1 cellular context compared by ENCODE assay signal in genomic region chr3:48896991-48897390, GRCh38.
TF ChIP-seq lines count a peak whose summit lies in the region.

No MANE protein-coding gene starts in this region.

TF ChIP-seq in GM12878, 131 proteins besides CTCF, POLR2A, EP300 and RAD21:
- TF ChIP-seq SIN3A (IDR thresholded peaks at IDR 0.05; ENCODE audit: low read depth, low read length) (no peak), SMARCA5 (IDR thresholded peaks at IDR 0.05) (no peak), MYC (IDR thresholded peaks at IDR 0.05; ENCODE audit: insufficient read depth, insufficient read length, insufficient replicate concordance, low read length, severe bottlenecking) (no peak), RUNX3 (IDR thresholded peaks at IDR 0.05; ENCODE audit: low read length) (peak; percentile 63), POLR2AphosphoS5 (IDR thresholded peaks at IDR 0.05; ENCODE audit: low read length) (no peak)
TF ChIP-seq in GM12878: peak in this region for 1.
